Comparison of ENCODE assay signal across 16 cellular contexts in genomic region chr11:44928807-44929206, GRCh38. TPM values are rescaled to one million over a fixed set of nuclear protein-coding genes. Genes with fewer than 3 reads are reported as not detected.
DNase-seq lines count a peak whose midpoint lies in the region; ATAC-seq lines count a peak whose summit lies in the region.
"Had no signal": no experiment of that assay in that cellular context is flagged by ENCODE, and none has a peak within 500 bp of the region (broad histone marks: within the 10 kb centered on the region; RNA-seq: fewer than 3 reads in every experiment).

No MANE protein-coding gene starts in this region.

- peak overlapping the region; percentile 63 for H3K27ac Mint-ChIP-seq in stimulated activated effector memory CD8-positive, alpha-beta T cell treated with anti-CD3 and anti-CD28 coated beads, Interleukin-12 subunit alpha, Interleukin-12 subunit beta, amount 100 ng/mL, for 72 hours
- H3K27ac Mint-ChIP-seq: CD8-positive, alpha-beta T cell had no signal

- peaks cover 6% of the 10 kb centered on the region for H3K36me3 Mint-ChIP-seq in stimulated activated effector memory CD8-positive, alpha-beta T cell treated with anti-CD3 and anti-CD28 coated beads, Interleukin-12 subunit alpha, Interleukin-12 subunit beta, amount 100 ng/mL, for 72 hours
- H3K36me3 Mint-ChIP-seq: IgD-negative memory B cell had no signal

- no peak overlapping the region for H3K9ac ChIP-seq in NT2/D1 (ENCODE audit: insufficient read length, low read depth)

- H3K4me1 Mint-ChIP-seq in stimulated activated effector memory CD8-positive, alpha-beta T cell treated with anti-CD3 and anti-CD28 coated beads, Interleukin-12 subunit alpha, Interleukin-12 subunit beta, amount 100 ng/mL, for 72 hours, result peaks cover 13% of the 10 kb centered on the region

- H3K36me3 ChIP-seq in H7 (replicated peaks; ENCODE audit: control insufficient read depth, insufficient read depth, low read length), result no peaks in the 10 kb centered on the region
- H3K36me3 ChIP-seq in NT2/D1 (ENCODE audit: insufficient read depth, insufficient read length, low read length), result peaks cover 57% of the 10 kb centered on the region
- H3K36me3 ChIP-seq in HAP-1 (replicated peaks), result no peaks in the 10 kb centered on the region
- H3K36me3 ChIP-seq: BE2C had no signal

- peak; percentile 92 for DNase-seq in H7
- peak; percentile 79 for DNase-seq in NT2/D1 (ENCODE audit: low read depth, low spot score)
- DNase-seq in iPS-NIHi7 (ENCODE audit: extremely low spot score), result peak; percentile 78
- DNase-seq in stimulated activated effector memory CD8-positive, alpha-beta T cell treated with anti-CD3 and anti-CD28 coated beads, Interleukin-12 subunit alpha, Interleukin-12 subunit beta, amount 100 ng/mL, for 72 hours (ENCODE audit: low spot score in 2 of 2), result no peak
- no peak for DNase-seq in pons (ENCODE audit: low spot score)
- no peak for DNase-seq in HAP-1 (ENCODE audit: low spot score in 2 of 2)
- DNase-seq in NCI-H1105 treated with DMSO at 0.1 percent for 48 hours (lab: John Stamatoyannopoulos, UW), result no peak
- DNase-seq: BE2C, HCEC 1CT, NCI-H1417 treated with DMSO at 0.1 percent for 48 hours, NCI-H2081, NCI-H748 treated with DMSO at 0.1 percent for 48 hours had no signal

- ATAC-seq in stimulated activated effector memory CD8-positive, alpha-beta T cell treated with anti-CD3 and anti-CD28 coated beads, Interleukin-12 subunit alpha, Interleukin-12 subunit beta, amount 100 ng/mL, for 72 hours, result no peak
- ATAC-seq: CD8-positive, alpha-beta T cell; Right ventricle myocardium inferior had no signal

- no peaks in the 10 kb centered on the region for H3K9me3 Mint-ChIP-seq in stimulated activated effector memory CD8-positive, alpha-beta T cell treated with anti-CD3 and anti-CD28 coated beads, Interleukin-12 subunit alpha, Interleukin-12 subunit beta, amount 100 ng/mL, for 72 hours
- H3K9me3 Mint-ChIP-seq: CD8-positive, alpha-beta T cell; IgD-negative memory B cell had no signal

- H3K4me3 ChIP-seq in H7 (ENCODE audit: insufficient read depth, low read depth, low read length) (no peak overlapping the region), NT2/D1 (ENCODE audit: insufficient read length, low read depth) (no peak overlapping the region), HAP-1 (no peak overlapping the region)
- H3K4me3 ChIP-seq: SK-N-MC had no signal

- H3K4me1 ChIP-seq in NT2/D1 (ENCODE audit: insufficient read depth, insufficient read length) (peaks cover 39% of the 10 kb centered on the region), HAP-1 (no peaks in the 10 kb centered on the region)

- H3K27me3 ChIP-seq in H7 (ENCODE audit: control insufficient read depth, insufficient read depth, low read length), result no peaks in the 10 kb centered on the region
- no peaks in the 10 kb centered on the region for H3K27me3 ChIP-seq in NT2/D1 (ENCODE audit: insufficient read depth, insufficient read length)
- no peaks in the 10 kb centered on the region for H3K27me3 ChIP-seq in HAP-1 (ENCODE audit: low read depth)
- H3K27me3 ChIP-seq: BE2C had no signal

- H3K4me3 Mint-ChIP-seq in stimulated activated effector memory CD8-positive, alpha-beta T cell treated with anti-CD3 and anti-CD28 coated beads, Interleukin-12 subunit alpha, Interleukin-12 subunit beta, amount 100 ng/mL, for 72 hours, result no peak overlapping the region
- H3K4me3 Mint-ChIP-seq: CD8-positive, alpha-beta T cell; IgD-negative memory B cell had no signal

- H3K9me3 ChIP-seq in NT2/D1 (ENCODE audit: insufficient read depth, low read length) (no peaks in the 10 kb centered on the region), HAP-1 (no peaks in the 10 kb centered on the region)
- H3K9me3 ChIP-seq: BE2C had no signal

- in situ Hi-C loops in HAP-1 (cut with MboI; ENCODE audit: low sequenced_read_pairs), result loop anchor here (5.0 to 25.0 kb wide), 3 partner anchors 178 to 833 kb away; partner anchors contain the start of gene SYT13

RNA-seq across cellular contexts. Expression of gene TP53I11, which starts 21.9 kb away (rescaled TPM):
- 34.6 and 46.9 TPM in 2 replicates for total RNA-seq in H7 (2014; rRNA removed; shearing (Covaris generic))

Comparison
In these comparisons a context has a peak if more than half of its experiments do, and no peak if none do; other contexts are left out.
1. DNase-seq: peak in H7 (single experiment), NT2/D1 (single experiment) and iPS-NIHi7 (single experiment); none in stimulated activated effector memory CD8-positive, alpha-beta T cell treated with anti-CD3 and anti-CD28 coated beads, Interleukin-12 subunit alpha, Interleukin-12 subunit beta, amount 100 ng/mL, for 72 hours (0 of 2), pons (single experiment), HAP-1 (0 of 2) and NCI-H1105 treated with DMSO at 0.1 percent for 48 hours (single experiment).